In genomic region chr6:163627274-163628062, GRCh38 we compare ENCODE assay signal across 26 cellular contexts.
DNase-seq lines count a peak whose midpoint lies in the region; ATAC-seq, FAIRE-seq and TF ChIP-seq lines count a peak whose summit lies in the region.
"Had no signal": no experiment of that assay in that cellular context is flagged by ENCODE, and none has a peak within 500 bp of the region (broad histone marks: within the 10 kb centered on the region; RNA-seq: fewer than 3 reads in every experiment).

No MANE protein-coding gene starts in this region.

- H3K27me3 ChIP-seq in GM12878 (replicated peaks in 1 of 2; ENCODE audit: control insufficient read depth in 2 of 2, insufficient read depth in 2 of 2, low read length in 1 of 2), result no peaks in the 10 kb centered on the region

- RAD21 ChIA-PET in GM12878 (lab: Charles Lee; ENCODE audit: unreplicated experiment), result no interaction called here

- TF ChIP-seq EP300 in GM12878 (IDR thresholded peaks at IDR 0.05; ENCODE audit: borderline replicate concordance in 1 of 2, control insufficient read depth in 1 of 2, low read depth in 2 of 2, low read length in 2 of 2), result no peak

- H3K9ac ChIP-seq in GM12878 (ENCODE audit: control insufficient read depth, insufficient read depth, low read length), result no peak overlapping the region
- H3K9ac ChIP-seq: GM23248 had no signal

- no peak for TF ChIP-seq RAD21 in GM12878 (IDR thresholded peaks at IDR 0.05; ENCODE audit: insufficient read depth, low read depth, low read length)

- H2AFZ ChIP-seq in GM12878 (ENCODE audit: control insufficient read depth, low read depth, low read length), result no peak overlapping the region
- H2AFZ ChIP-seq: GM23248 had no signal

- no peak for FAIRE-seq in GM12878 (lab: Jason Lieb, UNC)
- FAIRE-seq in HTR-8/SVneo (lab: Jason Lieb, UNC), result no peak

- BruUV-seq in GM12878 (replicated peaks; lab: Mats Ljungman, UMichigan), result no TSS peak

- no peak overlapping the region for H3K4me2 ChIP-seq in GM12878 (ENCODE audit: control insufficient read depth, insufficient read depth)

- SMC1A ChIA-PET in GM12878 (lab: Charles Lee; ENCODE audit: uncharacterized antibody, unreplicated experiment), result no interaction called here

- H3K4me1 ChIP-seq in GM12878 (ENCODE audit: control insufficient read depth, insufficient read depth, low read length), result no peaks in the 10 kb centered on the region; the same call in 1 of the 2 replicates
- H3K4me1 ChIP-seq: prostate gland had no signal

- intact Hi-C loops in cardiac septum (cut with DNase I) (no loop called here), Right ventricle myocardium inferior (cut with DNase I) (no loop called here), GM12878 (cut with micrococcal nuclease; ENCODE audit: unreplicated experiment) (no loop called here)

- H3K27ac ChIP-seq in GM12878 (ENCODE audit: control insufficient read depth, insufficient read depth) (no peak overlapping the region), coronary artery (no peak overlapping the region)
- H3K27ac ChIP-seq: 22Rv1, dorsolateral prefrontal cortex, GM23248, neutrophil, prostate gland, VCaP had no signal

- H3K4me3 ChIP-seq in GM12878, result no peak overlapping the region
- no peak overlapping the region for H3K4me3 ChIP-seq in coronary artery
- H3K4me3 ChIP-seq: dorsolateral prefrontal cortex, GM23248, prostate gland had no signal

- no peaks in the 10 kb centered on the region for H3K36me3 ChIP-seq in GM12878 (ENCODE audit: control insufficient read depth in 2 of 2, insufficient read depth in 2 of 2, low read length in 1 of 2)
- H3K36me3 ChIP-seq: neutrophil, prostate gland had no signal

- 50% methylated on average over 11 of the region's 11 CpGs for WGBS in GM12878 (ENCODE audit: insufficient coverage, insufficient replicate concordance, low lambda C conversion rate, missing lambda C conversion rate)

- no peaks in the 10 kb centered on the region for H3K79me2 ChIP-seq in GM12878 (ENCODE audit: control insufficient read depth, insufficient read depth, low read length)

- TF ChIP-seq CTCF in GM12878 (IDR thresholded peaks at IDR 0.05 in 2 of 3, conservative IDR thresholded peaks at IDR 0.05 in 1 of 3; ENCODE audit: control insufficient read depth in 2 of 3, extremely low read depth in 1 of 3, insufficient read depth in 1 of 3, low read depth in 3 of 3, low read length in 3 of 3) (no peak), coronary artery (IDR thresholded peaks at IDR 0.05) (no peak)

- peak; percentile 61 for DNase-seq in cardiac septum (ENCODE audit: low spot score)
- DNase-seq in Right ventricle myocardium inferior (ENCODE audit: missing footprints), result no peak
- DNase-seq in GM12878 (ENCODE audit: low read depth, low spot score), result no peak
- DNase-seq in mesenteric fat pad (ENCODE audit: low spot score), result no peak
- DNase-seq in HTR-8/SVneo (ENCODE audit: insufficient read length, low spot score), result no peak
- no peak for DNase-seq in coronary artery (ENCODE audit: low spot score)
- DNase-seq in NOMO-1 treated with dmso at 0.1 percent for 144 hours (lab: John Stamatoyannopoulos, UW; ENCODE audit: unreplicated experiment), result no peak
- DNase-seq: activated CD4-positive, alpha-beta T cell treated with anti-CD3 and anti-CD28 coated beads for 48 hours; activated gamma-delta T cell treated with Interleukin-2 at 50 U/mL for 16 hours; activated T-cell treated with anti-CD3 and anti-CD28 coated beads, Interleukin-2, amount 50 U/mL, for 24 hours; Calu3; dorsolateral prefrontal cortex; GM23248; hippocampal formation; immature natural killer cell; NCI-H2081; NCI-H2227 treated with DMSO at 0.1 percent for 48 hours; NCI-H69; stimulated activated CD4-positive, alpha-beta T cell treated with anti-CD3 and anti-CD28 coated beads, Interleukin-4, amount 100 ng/mL, for 4 hours; stimulated activated naive B cell treated with anti-CD40 and anti-IgM and Interleukin-4, amounts not matched to agents 10 μg/mL and 1 μg/mL and 100 μg/mL, for 72 hours had no signal

- TF ChIP-seq POLR2A in GM12878 (IDR thresholded peaks at IDR 0.05; ENCODE audit: low read depth, low read length), result no peak

- in situ Hi-C loops in GM12878 (cut with MboI), result no loop called here

- ATAC-seq in Right ventricle myocardium inferior (no peak), HG02884 (IDR thresholded peaks at IDR 0.05; ENCODE audit: unreplicated experiment) (peak; percentile 62), GM12878 (no peak; the same call in 2 of the 3 replicates)
- ATAC-seq: left lobe of liver; stimulated activated naive B cell treated with anti-CD40 and anti-IgM and Interleukin-4, amounts not matched to agents 10 μg/mL and 1 μg/mL and 100 μg/mL, for 72 hours had no signal

- POLR2A ChIA-PET in GM12878 (lab: Charles Lee), result no interaction called here

- no peaks in the 10 kb centered on the region for H4K20me1 ChIP-seq in GM12878 (ENCODE audit: control insufficient read depth, insufficient read depth)

- CTCF ChIA-PET in GM12878 (lab: Yijun Ruan, JAX), result no interaction called here

- H3K9me3 ChIP-seq in GM12878 (replicated peaks; ENCODE audit: control insufficient read depth, insufficient read depth, low read length), result peaks cover 2% of the 10 kb centered on the region; the same call in 1 of the 3 replicates
- H3K9me3 ChIP-seq: neutrophil, prostate gland had no signal

TF ChIP-seq in GM12878, 131 proteins besides CTCF, POLR2A, EP300 and RAD21:
- TF ChIP-seq DPF2 (IDR thresholded peaks at IDR 0.05), result no peak
- no peak for TF ChIP-seq SUZ12 (IDR thresholded peaks at IDR 0.05; ENCODE audit: unreplicated experiment)
- TF ChIP-seq RUNX3 (IDR thresholded peaks at IDR 0.05; ENCODE audit: low read length), result 0 out of 2 replicates have a peak, but pooled peaks have one; percentile 0
- TF ChIP-seq SUPT20H (IDR thresholded peaks at IDR 0.05; ENCODE audit: borderline replicate concordance, control insufficient read depth, low read depth, low read length), result no peak
TF ChIP-seq in GM12878: peak in this region for 1.
